In genomic region chr4:153645183-153645582, GRCh38 we compare ENCODE assay signal across 13 cellular contexts. TPM values are rescaled to one million over a fixed set of nuclear protein-coding genes. Genes with fewer than 3 reads are reported as not detected.
A peak's percentile ranks its signal among the peaks of the same experiment; 100 is the strongest.
DNase-seq lines count a peak whose midpoint lies in the region; ATAC-seq and TF ChIP-seq lines count a peak whose summit lies in the region.
"Had no signal": no experiment of that assay in that cellular context is flagged by ENCODE, and none has a peak within 500 bp of the region (broad histone marks: within the 10 kb centered on the region; RNA-seq: fewer than 3 reads in every experiment).

No MANE protein-coding gene starts in this region.

- H3F3A ChIP-seq in neural progenitor cell (ENCODE audit: low read depth), result no peaks in the 10 kb centered on the region

- TF ChIP-seq RAD21 in Ishikawa (IDR thresholded peaks at IDR 0.05; ENCODE audit: low read depth), result peak; percentile 46; the same call in 1 of the 2 replicates

- H3K4me3 Mint-ChIP-seq in WTC11, result no peak overlapping the region
- H3K4me3 Mint-ChIP-seq in neural progenitor cell, result no peak overlapping the region
- H3K4me3 Mint-ChIP-seq in CD8-positive, alpha-beta memory T cell, result no peak overlapping the region
- H3K4me3 Mint-ChIP-seq: activated B cell treated with CpG ODN at 0.5 μM for 24 hours, nephron progenitor cell had no signal

- no peaks in the 10 kb centered on the region for H3K9me3 ChIP-seq in neural progenitor cell (ENCODE audit: low read depth)
- no peaks in the 10 kb centered on the region for H3K9me3 ChIP-seq in CD8-positive, alpha-beta memory T cell (ENCODE audit: low read length)

- no peak overlapping the region for H3K27ac ChIP-seq in neural progenitor cell
- H3K27ac ChIP-seq in CD8-positive, alpha-beta memory T cell (ENCODE audit: low read depth, low read length), result no peak overlapping the region
- H3K27ac ChIP-seq: stomach had no signal

- POLR2A ChIA-PET in WTC11 (lab: Charles Lee), result no interaction called here
- POLR2A ChIA-PET in CD8-positive, alpha-beta memory T cell (lab: Charles Lee), result no interaction called here

- no peaks in the 10 kb centered on the region for H4K20me1 ChIP-seq in neural progenitor cell (ENCODE audit: low read depth)

- H2AFZ ChIP-seq in neural progenitor cell (replicated peaks), result no peak overlapping the region

- CTCF ChIA-PET in WTC11 (lab: Charles Lee), result interaction anchor here (0.9 to 2.4 kb wide), 3 partner anchors 105 to 301 kb away, joined by 3 to 12 read pairs (median 6); no protein-coding TSS in a partner anchor
- CTCF ChIA-PET in CD8-positive, alpha-beta memory T cell (lab: Charles Lee), result interaction anchor here (0.9 to 4.0 kb wide), 3 partner anchors 11 to 517 kb away, joined by 3 to 21 read pairs (median 15); no protein-coding TSS in a partner anchor

- peaks cover 8% of the 10 kb centered on the region for H3K36me3 Mint-ChIP-seq in WTC11
- H3K36me3 Mint-ChIP-seq in neural progenitor cell, result no peaks in the 10 kb centered on the region
- no peaks in the 10 kb centered on the region for H3K36me3 Mint-ChIP-seq in CD8-positive, alpha-beta memory T cell

- no peaks in the 10 kb centered on the region for H3K27me3 ChIP-seq in neural progenitor cell
- no peaks in the 10 kb centered on the region for H3K27me3 ChIP-seq in CD8-positive, alpha-beta memory T cell (ENCODE audit: insufficient read depth, low read length, poor library complexity, severe bottlenecking)
- H3K27me3 ChIP-seq: stomach had no signal

- H3K4me1 Mint-ChIP-seq in WTC11 (peaks cover 13% of the 10 kb centered on the region), neural progenitor cell (peaks cover 7% of the 10 kb centered on the region)
- peaks cover 2 to 8% (median 6%) of the 10 kb centered on the region in 3 donors for H3K4me1 Mint-ChIP-seq in CD8-positive, alpha-beta memory T cell

- H3K36me3 ChIP-seq in neural progenitor cell, result no peaks in the 10 kb centered on the region
- no peaks in the 10 kb centered on the region for H3K36me3 ChIP-seq in CD8-positive, alpha-beta memory T cell (ENCODE audit: insufficient read depth, low read length)
- H3K36me3 ChIP-seq: stomach had no signal

- H3K27ac Mint-ChIP-seq in WTC11 (no peak overlapping the region), neural progenitor cell (no peak overlapping the region)
- no peak overlapping the region for H3K27ac Mint-ChIP-seq in CD8-positive, alpha-beta memory T cell
- H3K27ac Mint-ChIP-seq: activated B cell treated with CpG ODN at 0.5 μM for 24 hours, nephron progenitor cell had no signal

- H3K9ac ChIP-seq in neural progenitor cell, result no peak overlapping the region

- TF ChIP-seq EP300 in Ishikawa (IDR thresholded peaks at IDR 0.05; ENCODE audit: borderline replicate concordance), result no peak

- no peak for ATAC-seq in WTC11

- no peaks in the 10 kb centered on the region for H3K4me1 ChIP-seq in neural progenitor cell
- H3K4me1 ChIP-seq in CD8-positive, alpha-beta memory T cell (ENCODE audit: insufficient read depth, low read length), result peaks cover 4% of the 10 kb centered on the region
- H3K4me1 ChIP-seq: stomach had no signal

- no peak overlapping the region for H3K4me3 ChIP-seq in neural progenitor cell
- no peak overlapping the region for H3K4me3 ChIP-seq in CD8-positive, alpha-beta memory T cell (ENCODE audit: low read length)
- H3K4me3 ChIP-seq: stomach had no signal

- peak; percentile 12 to 23 for DNase-seq in activated CD4-positive, alpha-beta T cell treated with anti-CD3 and anti-CD28 coated beads, Interleukin-2, amount 50 U/mL, for 48 hours
- DNase-seq in activated CD4-positive, alpha-beta T cell treated with anti-CD3 and anti-CD28 coated beads, Interleukin-2, amount 50 U/mL, for 4 hours, result no peak
- DNase-seq in WTC11 (ENCODE audit: low spot score) (peak; percentile 19), neural progenitor cell (ENCODE audit: low spot score) (no peak), GM19238 (ENCODE audit: insufficient read length, low spot score) (no peak), COR-L47 (lab: John Stamatoyannopoulos, UW) (no peak)
- no peak for DNase-seq in CD8-positive, alpha-beta memory T cell
- DNase-seq: activated B cell treated with CpG ODN at 0.5 μM for 24 hours; activated naive CD4-positive, alpha-beta T cell; NCI-H1105 treated with DMSO at 0.1 percent for 48 hours; nephron progenitor cell; stomach had no signal

- no peak overlapping the region for H3K4me2 ChIP-seq in neural progenitor cell

- H3K27me3 Mint-ChIP-seq in WTC11 (ENCODE audit: low read depth) (no peaks in the 10 kb centered on the region), neural progenitor cell (ENCODE audit: insufficient read depth, low read depth) (no peaks in the 10 kb centered on the region)
- no peaks in the 10 kb centered on the region for H3K27me3 Mint-ChIP-seq in CD8-positive, alpha-beta memory T cell
- H3K27me3 Mint-ChIP-seq: activated B cell treated with CpG ODN at 0.5 μM for 24 hours had no signal

- H3K79me2 ChIP-seq in neural progenitor cell (ENCODE audit: low read depth), result no peaks in the 10 kb centered on the region

- peaks cover 17% of the 10 kb centered on the region for H3K9me3 Mint-ChIP-seq in WTC11
- peaks cover 3% of the 10 kb centered on the region for H3K9me3 Mint-ChIP-seq in neural progenitor cell
- H3K9me3 Mint-ChIP-seq in CD8-positive, alpha-beta memory T cell, result no peaks in the 10 kb centered on the region

- no peak for TF ChIP-seq CTCF in WTC11 (IDR thresholded peaks at IDR 0.05)
- TF ChIP-seq CTCF in neural progenitor cell (IDR thresholded peaks at IDR 0.05), result peak; percentile 31

TF ChIP-seq in Ishikawa, 13 proteins besides CTCF, POLR2A, EP300 and RAD21:
- no peak for TF ChIP-seq MAX (IDR thresholded peaks at IDR 0.05)

TF ChIP-seq in WTC11, 78 proteins besides CTCF, POLR2A, EP300 and RAD21:
- peak; percentile 86 for TF ChIP-seq GTF2I (CRISPR knock-in tag; conservative IDR thresholded peaks at IDR 0.05)
- TF ChIP-seq GABPB1 (CRISPR knock-in tag; IDR thresholded peaks at IDR 0.05), result no peak

RNA-seq across cellular contexts. Expression of gene TLR2, which starts 38.9 kb away (rescaled TPM):
- 1.3 to 1.7 TPM (median 1.4 TPM) in 3 replicates for total RNA-seq in WTC11 (2021)
- total RNA-seq in neural progenitor cell (ENCODE audit: low replicate concordance), result 0.22 and 0.34 TPM in 2 replicates
- total RNA-seq in CD8-positive, alpha-beta memory T cell, result under 1 TPM; 0.53 TPM
- polyA plus RNA-seq in CD8-positive, alpha-beta memory T cell, result 0.20 TPM

Comparison
In these comparisons a context has a peak if more than half of its experiments do, and no peak if none do; other contexts are left out.
1. DNase-seq: peak in activated CD4-positive, alpha-beta T cell treated with anti-CD3 and anti-CD28 coated beads, Interleukin-2, amount 50 U/mL, for 48 hours (2 of 2) and WTC11 (single experiment); none in activated CD4-positive, alpha-beta T cell treated with anti-CD3 and anti-CD28 coated beads, Interleukin-2, amount 50 U/mL, for 4 hours (0 of 2), neural progenitor cell (single experiment), CD8-positive, alpha-beta memory T cell (0 of 5), GM19238 (single experiment) and COR-L47 (single experiment).